Comparison of ENCODE assay signal across 2 cellular contexts in the genomic region with DNA sequence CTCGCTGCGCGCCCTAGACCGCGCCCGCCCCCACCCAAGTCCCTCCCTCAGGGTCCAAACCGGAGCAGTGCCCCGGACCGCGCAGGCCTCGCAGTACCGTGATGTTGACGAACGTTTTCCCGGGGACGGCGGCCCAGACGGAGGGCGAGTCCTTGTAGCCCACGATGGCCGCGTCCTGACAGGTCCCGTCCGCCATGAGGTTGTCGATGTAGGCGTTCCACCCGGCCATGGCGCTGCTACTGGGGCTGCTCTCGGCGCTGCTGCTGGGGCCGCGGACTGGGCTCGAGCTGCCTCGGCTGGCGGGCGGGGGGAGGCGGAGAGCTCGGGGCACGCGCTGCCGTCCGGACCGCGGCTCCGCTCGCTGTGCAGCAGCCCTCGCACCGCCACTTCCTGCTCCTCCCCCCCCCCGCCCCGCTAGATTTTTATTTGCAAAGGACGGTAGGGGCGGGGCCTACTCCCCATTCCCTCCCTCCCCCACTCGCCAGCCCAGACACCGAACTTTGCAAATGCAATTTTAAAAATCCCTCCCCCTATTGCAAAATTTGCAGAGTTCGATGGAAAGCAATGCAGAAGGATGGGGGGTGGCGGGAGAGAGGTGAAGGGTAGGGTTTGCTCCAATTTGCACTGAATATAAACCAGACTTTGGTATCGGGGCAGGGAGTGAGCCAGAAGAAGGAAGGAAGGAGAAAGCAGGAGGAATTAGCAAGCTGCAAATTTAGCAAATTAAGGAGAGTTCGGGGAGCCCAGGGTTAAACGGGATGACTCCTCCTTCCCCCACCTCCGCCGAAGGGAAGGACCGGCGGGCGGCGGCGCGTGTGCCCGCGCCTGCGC.
TF ChIP-seq lines count a peak whose summit lies in the region.

TSS of gene PFN1 (minus strand) at position 365 of the 831 bp plus-strand sequence. CDS start at position 229, 136 bp downstream.

TF ChIP-seq in A549, 52 proteins besides CTCF, POLR2A, EP300 and RAD21 (continued from another document and continues in another):
- TF ChIP-seq, protein P1, sequence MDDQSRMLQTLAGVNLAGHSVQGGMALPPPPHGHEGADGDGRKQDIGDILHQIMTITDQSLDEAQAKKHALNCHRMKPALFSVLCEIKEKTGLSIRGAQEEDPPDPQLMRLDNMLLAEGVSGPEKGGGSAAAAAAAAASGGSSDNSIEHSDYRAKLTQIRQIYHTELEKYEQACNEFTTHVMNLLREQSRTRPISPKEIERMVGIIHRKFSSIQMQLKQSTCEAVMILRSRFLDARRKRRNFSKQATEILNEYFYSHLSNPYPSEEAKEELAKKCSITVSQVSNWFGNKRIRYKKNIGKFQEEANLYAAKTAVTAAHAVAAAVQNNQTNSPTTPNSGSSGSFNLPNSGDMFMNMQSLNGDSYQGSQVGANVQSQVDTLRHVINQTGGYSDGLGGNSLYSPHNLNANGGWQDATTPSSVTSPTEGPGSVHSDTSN (IDR thresholded peaks at IDR 0.05): peak; percentile 49; the same call in 1 of the 2 replicates
- TF ChIP-seq RFX5 (IDR thresholded peaks at IDR 0.05) (no peak), MAFK (IDR thresholded peaks at IDR 0.05; ENCODE audit: partially characterized antibody) (no peak), TP53 (CRISPR knock-in tag; IDR thresholded peaks at IDR 0.05) (no peak; the same call in 1 of the 2 replicates), FOXS1 (CRISPR knock-in tag; IDR thresholded peaks at IDR 0.05) (no peak), ATOH8 (CRISPR knock-in tag; IDR thresholded peaks at IDR 0.05; ENCODE audit: low read depth) (no peak), RCOR1 (IDR thresholded peaks at IDR 0.05; ENCODE audit: low read depth, low read length) (no peak), ZNF302 (CRISPR knock-in tag; IDR thresholded peaks at IDR 0.05) (no peak), ESRRA (IDR thresholded peaks at IDR 0.05; ENCODE audit: borderline replicate concordance, low read length) (no peak), MAZ (IDR thresholded peaks at IDR 0.05; ENCODE audit: borderline replicate concordance, low read depth, low read length) (peak; percentile 81; the same call in 1 of the 2 replicates), CEBPB (IDR thresholded peaks at IDR 0.05) (peak; percentile 95 to 99), MYC (IDR thresholded peaks at IDR 0.05; ENCODE audit: borderline replicate concordance, low read length) (peak; percentile 85), ZC3H11A (IDR thresholded peaks at IDR 0.05) (no peak), TFCP2L1 (CRISPR knock-in tag; IDR thresholded peaks at IDR 0.05) (no peak; the same call in 1 of the 2 replicates), KDM1A (IDR thresholded peaks at IDR 0.05; ENCODE audit: low read depth) (peak; percentile 45; the same call in 1 of the 2 replicates), CHD2 (IDR thresholded peaks at IDR 0.05; ENCODE audit: low read length, partially characterized antibody) (peak; percentile 52), FOSL2 (IDR thresholded peaks at IDR 0.05) (peak; percentile 25; the same call in 1 of the 2 replicates), FOSL2 (CRISPR knock-in tag; IDR thresholded peaks at IDR 0.05) (peak; percentile 51)
- TF ChIP-seq, protein P2, sequence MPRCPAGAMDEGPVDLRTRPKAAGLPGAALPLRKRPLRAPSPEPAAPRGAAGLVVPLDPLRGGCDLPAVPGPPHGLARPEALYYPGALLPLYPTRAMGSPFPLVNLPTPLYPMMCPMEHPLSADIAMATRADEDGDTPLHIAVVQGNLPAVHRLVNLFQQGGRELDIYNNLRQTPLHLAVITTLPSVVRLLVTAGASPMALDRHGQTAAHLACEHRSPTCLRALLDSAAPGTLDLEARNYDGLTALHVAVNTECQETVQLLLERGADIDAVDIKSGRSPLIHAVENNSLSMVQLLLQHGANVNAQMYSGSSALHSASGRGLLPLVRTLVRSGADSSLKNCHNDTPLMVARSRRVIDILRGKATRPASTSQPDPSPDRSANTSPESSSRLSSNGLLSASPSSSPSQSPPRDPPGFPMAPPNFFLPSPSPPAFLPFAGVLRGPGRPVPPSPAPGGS (IDR thresholded peaks at IDR 0.05): peak; percentile 94
- TF ChIP-seq, protein P3, sequence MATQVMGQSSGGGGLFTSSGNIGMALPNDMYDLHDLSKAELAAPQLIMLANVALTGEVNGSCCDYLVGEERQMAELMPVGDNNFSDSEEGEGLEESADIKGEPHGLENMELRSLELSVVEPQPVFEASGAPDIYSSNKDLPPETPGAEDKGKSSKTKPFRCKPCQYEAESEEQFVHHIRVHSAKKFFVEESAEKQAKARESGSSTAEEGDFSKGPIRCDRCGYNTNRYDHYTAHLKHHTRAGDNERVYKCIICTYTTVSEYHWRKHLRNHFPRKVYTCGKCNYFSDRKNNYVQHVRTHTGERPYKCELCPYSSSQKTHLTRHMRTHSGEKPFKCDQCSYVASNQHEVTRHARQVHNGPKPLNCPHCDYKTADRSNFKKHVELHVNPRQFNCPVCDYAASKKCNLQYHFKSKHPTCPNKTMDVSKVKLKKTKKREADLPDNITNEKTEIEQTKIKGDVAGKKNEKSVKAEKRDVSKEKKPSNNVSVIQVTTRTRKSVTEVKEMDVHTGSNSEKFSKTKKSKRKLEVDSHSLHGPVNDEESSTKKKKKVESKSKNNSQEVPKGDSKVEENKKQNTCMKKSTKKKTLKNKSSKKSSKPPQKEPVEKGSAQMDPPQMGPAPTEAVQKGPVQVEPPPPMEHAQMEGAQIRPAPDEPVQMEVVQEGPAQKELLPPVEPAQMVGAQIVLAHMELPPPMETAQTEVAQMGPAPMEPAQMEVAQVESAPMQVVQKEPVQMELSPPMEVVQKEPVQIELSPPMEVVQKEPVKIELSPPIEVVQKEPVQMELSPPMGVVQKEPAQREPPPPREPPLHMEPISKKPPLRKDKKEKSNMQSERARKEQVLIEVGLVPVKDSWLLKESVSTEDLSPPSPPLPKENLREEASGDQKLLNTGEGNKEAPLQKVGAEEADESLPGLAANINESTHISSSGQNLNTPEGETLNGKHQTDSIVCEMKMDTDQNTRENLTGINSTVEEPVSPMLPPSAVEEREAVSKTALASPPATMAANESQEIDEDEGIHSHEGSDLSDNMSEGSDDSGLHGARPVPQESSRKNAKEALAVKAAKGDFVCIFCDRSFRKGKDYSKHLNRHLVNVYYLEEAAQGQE (IDR thresholded peaks at IDR 0.05): no peak
- TF ChIP-seq, protein P4, sequence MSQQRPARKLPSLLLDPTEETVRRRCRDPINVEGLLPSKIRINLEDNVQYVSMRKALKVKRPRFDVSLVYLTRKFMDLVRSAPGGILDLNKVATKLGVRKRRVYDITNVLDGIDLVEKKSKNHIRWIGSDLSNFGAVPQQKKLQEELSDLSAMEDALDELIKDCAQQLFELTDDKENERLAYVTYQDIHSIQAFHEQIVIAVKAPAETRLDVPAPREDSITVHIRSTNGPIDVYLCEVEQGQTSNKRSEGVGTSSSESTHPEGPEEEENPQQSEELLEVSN (IDR thresholded peaks at IDR 0.05; ENCODE audit: borderline replicate concordance, low read depth): peak; percentile 25; the same call in 1 of the 2 replicates
- TF ChIP-seq, protein P5, sequence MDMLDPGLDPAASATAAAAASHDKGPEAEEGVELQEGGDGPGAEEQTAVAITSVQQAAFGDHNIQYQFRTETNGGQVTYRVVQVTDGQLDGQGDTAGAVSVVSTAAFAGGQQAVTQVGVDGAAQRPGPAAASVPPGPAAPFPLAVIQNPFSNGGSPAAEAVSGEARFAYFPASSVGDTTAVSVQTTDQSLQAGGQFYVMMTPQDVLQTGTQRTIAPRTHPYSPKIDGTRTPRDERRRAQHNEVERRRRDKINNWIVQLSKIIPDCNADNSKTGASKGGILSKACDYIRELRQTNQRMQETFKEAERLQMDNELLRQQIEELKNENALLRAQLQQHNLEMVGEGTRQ (IDR thresholded peaks at IDR 0.05): peak; percentile 30; the same call in 1 of the 2 replicates

TF ChIP-seq in IMR-90, 13 proteins besides CTCF, POLR2A, EP300 and RAD21 (continued from another document):
- TF ChIP-seq, protein P5 (IDR thresholded peaks at IDR 0.05; ENCODE audit: low read depth, low read length): peak; percentile 65
- TF ChIP-seq MAFK (IDR thresholded peaks at IDR 0.05; ENCODE audit: low read depth, low read length) (no peak; the same call in 1 of the 2 replicates), SMC3 (IDR thresholded peaks at IDR 0.05; ENCODE audit: low read depth, low read length) (no peak), FOS (IDR thresholded peaks at IDR 0.05; ENCODE audit: low read depth, low read length) (no peak), MXI1 (IDR thresholded peaks at IDR 0.05; ENCODE audit: borderline replicate concordance, low read depth, low read length) (peak; percentile 67; the same call in 1 of the 2 replicates), MAZ (IDR thresholded peaks at IDR 0.05; ENCODE audit: borderline replicate concordance, low read depth, low read length) (peak; percentile 68), BHLHE40 (IDR thresholded peaks at IDR 0.05; ENCODE audit: low read depth, low read length) (no peak), CEBPB (IDR thresholded peaks at IDR 0.05; ENCODE audit: low read depth, low read length) (peak; percentile 93), CHD1 (IDR thresholded peaks at IDR 0.05; ENCODE audit: low read depth, low read length) (0 out of 2 replicates have a peak, but pooled peaks have one; percentile 58)
- TF ChIP-seq, protein P6, sequence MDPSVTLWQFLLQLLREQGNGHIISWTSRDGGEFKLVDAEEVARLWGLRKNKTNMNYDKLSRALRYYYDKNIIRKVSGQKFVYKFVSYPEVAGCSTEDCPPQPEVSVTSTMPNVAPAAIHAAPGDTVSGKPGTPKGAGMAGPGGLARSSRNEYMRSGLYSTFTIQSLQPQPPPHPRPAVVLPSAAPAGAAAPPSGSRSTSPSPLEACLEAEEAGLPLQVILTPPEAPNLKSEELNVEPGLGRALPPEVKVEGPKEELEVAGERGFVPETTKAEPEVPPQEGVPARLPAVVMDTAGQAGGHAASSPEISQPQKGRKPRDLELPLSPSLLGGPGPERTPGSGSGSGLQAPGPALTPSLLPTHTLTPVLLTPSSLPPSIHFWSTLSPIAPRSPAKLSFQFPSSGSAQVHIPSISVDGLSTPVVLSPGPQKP (IDR thresholded peaks at IDR 0.05; ENCODE audit: borderline replicate concordance, low read depth, low read length): no peak
